Comparison of ENCODE assay signal across 16 cellular contexts in genomic region chr9:115850548-115851304, GRCh38.
A peak's percentile ranks its signal among the peaks of the same experiment; 100 is the strongest.
DNase-seq lines count a peak whose midpoint lies in the region; ATAC-seq and TF ChIP-seq lines count a peak whose summit lies in the region.
"Had no signal": no experiment of that assay in that cellular context is flagged by ENCODE, and none has a peak within 500 bp of the region (broad histone marks: within the 10 kb centered on the region; RNA-seq: fewer than 3 reads in every experiment).

No MANE protein-coding gene starts in this region.

- DNase-seq in GM04503 (ENCODE audit: low read depth) (peak; percentile 53), SK-N-MC (ENCODE audit: low read depth, low spot score) (no peak), fibroblast of mammary gland (ENCODE audit: low read depth) (peak; percentile 94), skeletal muscle cell (ENCODE audit: low read depth) (peak; percentile 59), amygdala (lab: John Stamatoyannopoulos, UW) (no peak), cerebellar cortex (ENCODE audit: low spot score) (no peak), natural killer cell (no peak)
- DNase-seq: CD4-positive, alpha-beta memory T cell; NCI-H2081 treated with DMSO at 0.1 percent for 48 hours; SHP77 treated with DMSO at 0.1 percent for 48 hours had no signal

- H3K27me3 Mint-ChIP-seq in natural killer cell (ENCODE audit: low read depth in 2 of 2) = no peaks in the 10 kb centered on the region
- H3K27me3 Mint-ChIP-seq: CD4-positive, alpha-beta memory T cell; stimulated activated naive CD8-positive, alpha-beta T cell treated with anti-CD3 and anti-CD28 coated beads, Interleukin-15, Interleukin-2, amounts not matched to agents 100 ng/mL and 50 ng/mL, for 24 hours had no signal

- H3K4me3 ChIP-seq in SK-N-MC (peak overlapping the region; percentile 43), fibroblast of mammary gland (ENCODE audit: control insufficient read depth, low read depth, low read length) (no peak overlapping the region), skeletal muscle cell (ENCODE audit: low read depth, low read length) (no peak overlapping the region)
- H3K4me3 ChIP-seq: cardiac muscle cell, lung, skin epidermis had no signal

- H3K9ac ChIP-seq in SK-N-MC (ENCODE audit: insufficient read length) = peak overlapping the region; percentile 49

- peaks cover 8 to 10% of the 10 kb centered on the region in 2 donors for H3K9me3 Mint-ChIP-seq in natural killer cell
- H3K9me3 Mint-ChIP-seq: stimulated activated naive CD8-positive, alpha-beta T cell treated with anti-CD3 and anti-CD28 coated beads, Interleukin-15, Interleukin-2, amounts not matched to agents 100 ng/mL and 50 ng/mL, for 24 hours had no signal

- H3K9me3 ChIP-seq in SK-N-MC (ENCODE audit: low read depth, low read length) = peaks cover 4% of the 10 kb centered on the region; the same call in 1 of the 2 replicates
- H3K9me3 ChIP-seq: neutrophil had no signal

- TF ChIP-seq CTCF in fibroblast of mammary gland (conservative IDR thresholded peaks at IDR 0.05; ENCODE audit: control insufficient read depth, insufficient read depth, low read depth, low read length) = no peak
- TF ChIP-seq CTCF in natural killer cell (IDR thresholded peaks at IDR 0.05) = no peak

- no peak overlapping the region for H3K4me3 Mint-ChIP-seq in natural killer cell
- H3K4me3 Mint-ChIP-seq: CD4-positive, alpha-beta memory T cell; stimulated activated naive CD8-positive, alpha-beta T cell treated with anti-CD3 and anti-CD28 coated beads, Interleukin-15, Interleukin-2, amounts not matched to agents 100 ng/mL and 50 ng/mL, for 24 hours had no signal

- H3K36me3 Mint-ChIP-seq in natural killer cell = no peaks in the 10 kb centered on the region
- H3K36me3 Mint-ChIP-seq: CD4-positive, alpha-beta memory T cell had no signal

- no peak overlapping the region for H3K27ac Mint-ChIP-seq in natural killer cell
- H3K27ac Mint-ChIP-seq: CD4-positive, alpha-beta memory T cell; stimulated activated naive CD8-positive, alpha-beta T cell treated with anti-CD3 and anti-CD28 coated beads, Interleukin-15, Interleukin-2, amounts not matched to agents 100 ng/mL and 50 ng/mL, for 24 hours had no signal

- no peaks in the 10 kb centered on the region for H3K36me3 ChIP-seq in SK-N-MC (ENCODE audit: insufficient read depth, low read length)
- H3K36me3 ChIP-seq: cardiac muscle cell, neutrophil had no signal

- H3K27ac ChIP-seq in SK-N-MC = peak overlapping the region; percentile 87
- H3K27ac ChIP-seq: cardiac muscle cell, neutrophil had no signal

- intact Hi-C loops in natural killer cell (cut with micrococcal nuclease) = no loop called here

- H3K4me1 Mint-ChIP-seq in natural killer cell = no peaks in the 10 kb centered on the region
- H3K4me1 Mint-ChIP-seq: CD4-positive, alpha-beta memory T cell had no signal

- ATAC-seq in natural killer cell (no peak), GM18858 (IDR thresholded peaks at IDR 0.05; ENCODE audit: unreplicated experiment) (no peak)

Comparison
In these comparisons a context has a peak if more than half of its experiments do, and no peak if none do; other contexts are left out.
1. DNase-seq: peak in GM04503 (single experiment), fibroblast of mammary gland (single experiment) and skeletal muscle cell (single experiment); none in SK-N-MC (single experiment), amygdala (0 of 56), cerebellar cortex (single experiment) and natural killer cell (single experiment).